In genomic region chr4:99998062-99998880, GRCh38 we compare ENCODE assay signal across 10 cellular contexts. TPM values are rescaled to one million over a fixed set of nuclear protein-coding genes. Genes with fewer than 3 reads are reported as not detected.
A peak's percentile ranks its signal among the peaks of the same experiment; 100 is the strongest.
DNase-seq lines count a peak whose midpoint lies in the region; ATAC-seq lines count a peak whose summit lies in the region.
"Had no signal": no experiment of that assay in that cellular context is flagged by ENCODE, and none has a peak within 500 bp of the region (broad histone marks: within the 10 kb centered on the region; RNA-seq: fewer than 3 reads in every experiment).

No MANE protein-coding gene starts in this region.

- no peak overlapping the region for H3K27ac Mint-ChIP-seq in stimulated activated memory B cell treated with anti-CD40 and anti-IgM and Interleukin-4, amounts not matched to agents 10 μg/mL and 1 μg/mL and 100 μg/mL, for 72 hours
- H3K27ac Mint-ChIP-seq: T-helper 1 cell treated with Interleukin-12 subunit alpha and Interleukin-12 subunit beta and Interleukin-4 antibody, amounts not matched to agents 30 μg/mL and 1 μg/mL, for 36 hours had no signal

- H3K4me3 ChIP-seq in skeletal muscle satellite cell (ENCODE audit: low read length): no peak overlapping the region

- H3K27me3 Mint-ChIP-seq in stimulated activated memory B cell treated with anti-CD40 and anti-IgM and Interleukin-4, amounts not matched to agents 10 μg/mL and 1 μg/mL and 100 μg/mL, for 72 hours: no peaks in the 10 kb centered on the region

- DNase-seq in DMS53 treated with DMSO at 0.1 percent for 48 hours (lab: John Stamatoyannopoulos, UW; ENCODE audit: unreplicated experiment) (peak; percentile 13), NCI-H446 treated with DMSO at 0.1 percent for 48 hours (lab: John Stamatoyannopoulos, UW) (peak; percentile 47), epidermal melanocyte (ENCODE audit: insufficient read length, low spot score) (peak; percentile 44)
- DNase-seq: naive B cell had no signal

- no peak overlapping the region for H3K4me3 Mint-ChIP-seq in stimulated activated memory B cell treated with anti-CD40 and anti-IgM and Interleukin-4, amounts not matched to agents 10 μg/mL and 1 μg/mL and 100 μg/mL, for 72 hours
- H3K4me3 Mint-ChIP-seq: naive B cell; T-helper 1 cell treated with Interleukin-12 subunit alpha and Interleukin-12 subunit beta and Interleukin-4 antibody, amounts not matched to agents 30 μg/mL and 1 μg/mL, for 36 hours had no signal

- H3K4me2 ChIP-seq in skeletal muscle satellite cell (ENCODE audit: low read length): peak overlapping the region; percentile 62

- peaks cover 14% of the 10 kb centered on the region for H3K4me1 ChIP-seq in skeletal muscle satellite cell (ENCODE audit: control insufficient read depth, insufficient read depth, low read length)

- H3K9me3 ChIP-seq in skeletal muscle satellite cell (replicated peaks; ENCODE audit: low read length): no peaks in the 10 kb centered on the region

- H3K4me1 Mint-ChIP-seq in stimulated activated memory B cell treated with anti-CD40 and anti-IgM and Interleukin-4, amounts not matched to agents 10 μg/mL and 1 μg/mL and 100 μg/mL, for 72 hours: no peaks in the 10 kb centered on the region
- H3K4me1 Mint-ChIP-seq: naive B cell had no signal

- H3K9ac ChIP-seq in skeletal muscle satellite cell (ENCODE audit: low read depth, low read length): peak overlapping the region; percentile 22

- no peaks in the 10 kb centered on the region for H3K27me3 ChIP-seq in skeletal muscle satellite cell (ENCODE audit: control insufficient read depth, insufficient read depth, low read length)

- H3K9me3 Mint-ChIP-seq in stimulated activated memory B cell treated with anti-CD40 and anti-IgM and Interleukin-4, amounts not matched to agents 10 μg/mL and 1 μg/mL and 100 μg/mL, for 72 hours: no peaks in the 10 kb centered on the region
- H3K9me3 Mint-ChIP-seq: naive B cell; T-helper 1 cell treated with Interleukin-12 subunit alpha and Interleukin-12 subunit beta and Interleukin-4 antibody, amounts not matched to agents 30 μg/mL and 1 μg/mL, for 36 hours had no signal

- H3K36me3 ChIP-seq in skeletal muscle satellite cell (ENCODE audit: insufficient read depth, low read length): no peaks in the 10 kb centered on the region

- peak; percentile 77 for ATAC-seq in GM21723 (IDR thresholded peaks at IDR 0.05; ENCODE audit: unreplicated experiment)
- no peak for ATAC-seq in GM21526 (IDR thresholded peaks at IDR 0.05; ENCODE audit: low FRiP score, unreplicated experiment)
- ATAC-seq in HG03095 (IDR thresholded peaks at IDR 0.05; ENCODE audit: unreplicated experiment): no peak
- ATAC-seq in stimulated activated memory B cell treated with anti-CD40 and anti-IgM and Interleukin-4, amounts not matched to agents 10 μg/mL and 1 μg/mL and 100 μg/mL, for 72 hours: no peak

- H3K36me3 Mint-ChIP-seq in stimulated activated memory B cell treated with anti-CD40 and anti-IgM and Interleukin-4, amounts not matched to agents 10 μg/mL and 1 μg/mL and 100 μg/mL, for 72 hours: no peaks in the 10 kb centered on the region
- H3K36me3 Mint-ChIP-seq: naive B cell had no signal

RNA-seq across cellular contexts. Expression of gene H2AZ1, which starts 48.2 kb away (rescaled TPM):
- 344 and 353 TPM in 2 replicates for total RNA-seq in skeletal muscle satellite cell (2012; rRNA removed)

RNA-seq across cellular contexts. Expression of gene DNAJB14, which starts 51.9 kb away (rescaled TPM):
- total RNA-seq in skeletal muscle satellite cell (2012; rRNA removed): 20.1 and 28.4 TPM in 2 replicates
